In genomic region chr18:57440331-57441101, GRCh38 we compare ENCODE assay signal across 14 cellular contexts. TPM values are rescaled to one million over a fixed set of nuclear protein-coding genes. Genes with fewer than 3 reads are reported as not detected.
DNase-seq lines count a peak whose midpoint lies in the region; ATAC-seq and TF ChIP-seq lines count a peak whose summit lies in the region.
"Had no signal": no experiment of that assay in that cellular context is flagged by ENCODE, and none has a peak within 500 bp of the region (broad histone marks: within the 10 kb centered on the region; RNA-seq: fewer than 3 reads in every experiment).

No MANE protein-coding gene starts in this region.

- no peak for DNase-seq in activated CD4-positive, alpha-beta T cell treated with anti-CD3 and anti-CD28 coated beads, Interleukin-2, amount 10 ng/mL, durations not matched to agents 7 days and 5 days
- no peak for DNase-seq in activated CD4-positive, alpha-beta T cell treated with anti-CD3 and anti-CD28 coated beads, Interleukin-2, amount 50 U/mL, for 1 hour
- DNase-seq in HK-2 (ENCODE audit: unreplicated experiment) (peak; percentile 68), glutamatergic neuron (peak; percentile 63), osteoblast (ENCODE audit: insufficient read length, low spot score, missing footprints) (peak; percentile 82), C1 segment of cervical spinal cord (lab: John Stamatoyannopoulos, UW) (no peak)
- DNase-seq in stimulated activated naive CD4-positive, alpha-beta T cell (lab: John Stamatoyannopoulos, UW), result no peak
- DNase-seq: activated T-cell treated with anti-CD3 and anti-CD28 coated beads, Interleukin-2, amount 50 U/mL, for 4 hours; brain microvascular endothelial cell; effector memory CD8-positive, alpha-beta T cell; NCI-H2171 treated with DMSO at 0.1 percent for 48 hours; stimulated activated CD4-positive, alpha-beta T cell treated with anti-CD3 and anti-CD28 coated beads, Interleukin-12 subunit alpha, Interleukin-12 subunit beta, amount 100 ng/mL, for 4 hours had no signal

- peaks cover 8% of the 10 kb centered on the region for H3K4me1 ChIP-seq in osteoblast (ENCODE audit: insufficient read depth, low read length)

- H3K4me3 ChIP-seq in osteoblast (ENCODE audit: insufficient read depth, low read length), result no peak overlapping the region

- H3K4me1 Mint-ChIP-seq in activated CD4-positive, alpha-beta T cell treated with anti-CD3 and anti-CD28 coated beads, Interleukin-2, amount 10 ng/mL, durations not matched to agents 7 days and 5 days, result peaks cover 26% of the 10 kb centered on the region
- peaks cover 38% of the 10 kb centered on the region for H3K4me1 Mint-ChIP-seq in glutamatergic neuron (ENCODE audit: low read depth, unreplicated experiment)

- H3K4me3 Mint-ChIP-seq in activated CD4-positive, alpha-beta T cell treated with anti-CD3 and anti-CD28 coated beads, Interleukin-2, amount 10 ng/mL, durations not matched to agents 7 days and 5 days, result no peak overlapping the region
- peak overlapping the region; percentile 99 for H3K4me3 Mint-ChIP-seq in glutamatergic neuron (ENCODE audit: unreplicated experiment)
- H3K4me3 Mint-ChIP-seq: activated T-cell treated with anti-CD3 and anti-CD28 coated beads, Interleukin-2, amount 50 U/mL, for 4 hours had no signal

- H3K27me3 Mint-ChIP-seq in activated CD4-positive, alpha-beta T cell treated with anti-CD3 and anti-CD28 coated beads, Interleukin-2, amount 10 ng/mL, durations not matched to agents 7 days and 5 days, result peaks cover 91% of the 10 kb centered on the region
- H3K27me3 Mint-ChIP-seq in glutamatergic neuron (ENCODE audit: unreplicated experiment), result peaks cover 50% of the 10 kb centered on the region

- no peak overlapping the region for H3K27ac ChIP-seq in osteoblast (ENCODE audit: low read depth, low read length)
- H3K27ac ChIP-seq: brain microvascular endothelial cell, tibial nerve had no signal

- peak overlapping the region; percentile 61 for H3K4me2 ChIP-seq in osteoblast (ENCODE audit: insufficient read depth, low read length)

- no peak overlapping the region for H2AFZ ChIP-seq in osteoblast (ENCODE audit: low read length)

- peaks cover 10% of the 10 kb centered on the region for H3K36me3 Mint-ChIP-seq in activated CD4-positive, alpha-beta T cell treated with anti-CD3 and anti-CD28 coated beads, Interleukin-2, amount 10 ng/mL, durations not matched to agents 7 days and 5 days (ENCODE audit: low read depth)
- peaks cover 9% of the 10 kb centered on the region for H3K36me3 Mint-ChIP-seq in glutamatergic neuron (ENCODE audit: unreplicated experiment)

- CTCF ChIA-PET in activated CD4-positive, alpha-beta T cell treated with anti-CD3 and anti-CD28 coated beads, Interleukin-2, amount 10 ng/mL, durations not matched to agents 7 days and 5 days (lab: Charles Lee), result no interaction called here

- H3K27ac Mint-ChIP-seq in activated CD4-positive, alpha-beta T cell treated with anti-CD3 and anti-CD28 coated beads, Interleukin-2, amount 10 ng/mL, durations not matched to agents 7 days and 5 days, result peak overlapping the region; percentile 73
- H3K27ac Mint-ChIP-seq in glutamatergic neuron (ENCODE audit: unreplicated experiment), result peak overlapping the region; percentile 99
- H3K27ac Mint-ChIP-seq: effector memory CD8-positive, alpha-beta T cell had no signal

- TF ChIP-seq CTCF in glutamatergic neuron (IDR thresholded peaks at IDR 0.05; ENCODE audit: partially characterized antibody, unreplicated experiment) (no peak), osteoblast (IDR thresholded peaks at IDR 0.05; ENCODE audit: extremely low read depth, low read depth, low read length) (no peak)

- H3K79me2 ChIP-seq in osteoblast (ENCODE audit: insufficient read depth, low read length), result no peaks in the 10 kb centered on the region

- H4K20me1 ChIP-seq in osteoblast (ENCODE audit: insufficient read depth, low read length), result peaks cover under 1% of the 10 kb centered on the region

- peaks cover 93% of the 10 kb centered on the region for H3K27me3 ChIP-seq in osteoblast (ENCODE audit: insufficient read depth, low read length)

- ATAC-seq in HG03025 (IDR thresholded peaks at IDR 0.05; ENCODE audit: low FRiP score, unreplicated experiment), result no peak
- ATAC-seq: effector memory CD8-positive, alpha-beta T cell had no signal

- H3K36me3 ChIP-seq in osteoblast (ENCODE audit: insufficient read depth, low read length), result no peaks in the 10 kb centered on the region
- H3K36me3 ChIP-seq: brain microvascular endothelial cell, tibial nerve had no signal

- no peaks in the 10 kb centered on the region for H3K9me3 ChIP-seq in osteoblast (ENCODE audit: low read depth, low read length)
- H3K9me3 ChIP-seq: tibial nerve had no signal

- POLR2A ChIA-PET in activated CD4-positive, alpha-beta T cell treated with anti-CD3 and anti-CD28 coated beads, Interleukin-2, amount 10 ng/mL, durations not matched to agents 7 days and 5 days (lab: Charles Lee), result no interaction called here

- no peaks in the 10 kb centered on the region for H3K9me3 Mint-ChIP-seq in activated CD4-positive, alpha-beta T cell treated with anti-CD3 and anti-CD28 coated beads, Interleukin-2, amount 10 ng/mL, durations not matched to agents 7 days and 5 days
- H3K9me3 Mint-ChIP-seq in glutamatergic neuron (ENCODE audit: unreplicated experiment), result peaks cover 44% of the 10 kb centered on the region
- H3K9me3 Mint-ChIP-seq: activated T-cell treated with anti-CD3 and anti-CD28 coated beads, Interleukin-2, amount 50 U/mL, for 4 hours had no signal

RNA-seq across cellular contexts. Expression of gene ONECUT2, which starts 5.3 kb away (rescaled TPM):
- not detected for total RNA-seq in activated CD4-positive, alpha-beta T cell treated with anti-CD3 and anti-CD28 coated beads, Interleukin-2, amount 10 ng/mL, durations not matched to agents 7 days and 5 days
- total RNA-seq in glutamatergic neuron (ENCODE audit: unreplicated experiment) (230 TPM), osteoblast (under 0.01 TPM in 1 of 2 replicates, not detected in the other)

Comparison
In these comparisons a context has a peak if more than half of its experiments do, and no peak if none do; other contexts are left out.
1. DNase-seq: peak in HK-2 (single experiment), glutamatergic neuron (single experiment) and osteoblast (single experiment); none in activated CD4-positive, alpha-beta T cell treated with anti-CD3 and anti-CD28 coated beads, Interleukin-2, amount 10 ng/mL, durations not matched to agents 7 days and 5 days (single experiment), activated CD4-positive, alpha-beta T cell treated with anti-CD3 and anti-CD28 coated beads, Interleukin-2, amount 50 U/mL, for 1 hour (single experiment), stimulated activated naive CD4-positive, alpha-beta T cell (0 of 6) and C1 segment of cervical spinal cord (0 of 14).
2. RNA of gene ONECUT2, which starts 5.3 kb away (total RNA-seq): 230 TPM in glutamatergic neuron (single experiment); not detected in activated CD4-positive, alpha-beta T cell treated with anti-CD3 and anti-CD28 coated beads, Interleukin-2, amount 10 ng/mL, durations not matched to agents 7 days and 5 days and under 0.01 TPM in osteoblast; every median in the first group is over 100 times any median in the second.